Comparison of ENCODE assay signal across 22 cellular contexts in the genomic region with DNA sequence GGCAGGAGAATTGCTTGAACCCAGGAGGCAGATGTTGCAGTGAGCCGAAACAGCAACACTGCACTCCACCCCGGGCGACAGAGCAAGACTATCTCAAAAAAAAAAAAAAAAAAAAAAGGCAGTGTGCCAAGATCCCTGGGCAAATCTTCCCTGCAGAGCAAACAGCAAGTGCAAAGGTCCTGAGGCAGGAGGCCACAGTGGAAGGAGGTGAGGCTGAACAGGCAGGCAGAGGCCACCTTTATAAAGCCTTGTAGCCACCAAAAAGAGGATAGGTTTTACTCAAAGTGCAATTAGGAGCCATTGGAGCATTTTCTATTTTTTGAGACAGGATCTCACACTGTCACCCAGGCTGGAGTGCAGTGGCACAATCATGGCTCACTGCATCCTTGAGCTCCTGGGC. TPM values are rescaled to one million over a fixed set of nuclear protein-coding genes. Genes with fewer than 3 reads are reported as not detected.
DNase-seq lines count a peak whose midpoint lies in the region; ATAC-seq, FAIRE-seq and TF ChIP-seq lines count a peak whose summit lies in the region.
"Had no signal": no experiment of that assay in that cellular context is flagged by ENCODE, and none has a peak within 500 bp of the region (broad histone marks: within the 10 kb centered on the region; RNA-seq: fewer than 3 reads in every experiment).

No MANE protein-coding gene starts in this region.

- in situ Hi-C loops in K562 (cut with MboI): loop anchor here (10.0 kb wide), 1 partner anchor 784 kb away; no protein-coding TSS in a partner anchor

- H4K20me1 ChIP-seq in K562 (replicated peaks; ENCODE audit: control insufficient read depth, insufficient read depth, low read length): no peaks in the 10 kb centered on the region

- H2AFZ ChIP-seq in K562 (ENCODE audit: low read depth, low read length): no peak overlapping the region

- no peaks in the 10 kb centered on the region for H3K9me3 ChIP-seq in HEK293 (ENCODE audit: control insufficient read depth, insufficient read depth, low read depth, low read length)
- H3K9me3 ChIP-seq in K562 (replicated peaks; ENCODE audit: control insufficient read depth, insufficient read depth, low read depth, low read length): no peaks in the 10 kb centered on the region
- H3K9me3 ChIP-seq in naive thymus-derived CD4-positive, alpha-beta T cell (ENCODE audit: control insufficient read depth in 2 of 3, low read length in 3 of 3): no peaks in the 10 kb centered on the region

- H3K4me1 ChIP-seq in HEK293 (ENCODE audit: control insufficient read depth, insufficient read depth, low read length) (no peaks in the 10 kb centered on the region), K562 (replicated peaks in 1 of 2; ENCODE audit: control insufficient read depth in 2 of 2, insufficient read depth in 2 of 2, low read length in 2 of 2) (peaks cover 0 to 7% of the 10 kb centered on the region in 2 experiments; a peak in 2 of 5 replicates)
- H3K4me1 ChIP-seq in naive thymus-derived CD4-positive, alpha-beta T cell (ENCODE audit: control insufficient read depth in 2 of 2, insufficient read depth in 2 of 2, low read length in 2 of 2): no peaks in the 10 kb centered on the region

- CTCF ChIA-PET in HEK293 (lab: Yijun Ruan, JAX): no interaction called here
- CTCF ChIA-PET in K562 (lab: Yijun Ruan, JAX; ENCODE audit: low intra/inter-chr PET ratio): no interaction called here
- CTCF ChIA-PET in naive thymus-derived CD4-positive, alpha-beta T cell (lab: Charles Lee): interaction anchor here (1.0 kb wide), 1 partner anchor 275 kb away, joined by 4 read pairs; no protein-coding TSS in a partner anchor

- TF ChIP-seq CTCF in HEK293 (tag by site-specific recombination; IDR thresholded peaks at IDR 0.05) (no peak), K562 (IDR thresholded peaks at IDR 0.05 in 2 of 3, conservative IDR thresholded peaks at IDR 0.05 in 1 of 3; ENCODE audit: insufficient read depth in 2 of 3, low read depth in 1 of 3, low read length in 3 of 3) (no peak), natural killer cell (IDR thresholded peaks at IDR 0.05) (no peak)

- peaks cover 0 to 32% of the 10 kb centered on the region in 2 experiments; a peak in 1 of 3 replicates for H3K36me3 ChIP-seq in HEK293 (ENCODE audit: control insufficient read depth in 2 of 2, insufficient read depth in 1 of 2, low read length in 2 of 2)
- H3K36me3 ChIP-seq in K562 (ENCODE audit: control insufficient read depth, insufficient read depth, low read length): peaks cover 30% of the 10 kb centered on the region
- H3K36me3 ChIP-seq in naive thymus-derived CD4-positive, alpha-beta T cell (ENCODE audit: control insufficient read depth in 2 of 3, insufficient read depth in 3 of 3, low read length in 3 of 3): peaks cover 5 to 33% (median 17%) of the 10 kb centered on the region in 3 experiments

- peaks cover 15% of the 10 kb centered on the region for H3K4me1 Mint-ChIP-seq in activated naive CD4-positive, alpha-beta T cell treated with anti-CD3 and anti-CD28 coated beads, Interleukin-2, amount 50 U/mL, for 24 hours
- H3K4me1 Mint-ChIP-seq in naive thymus-derived CD4-positive, alpha-beta T cell: peaks cover 0 to 14% (median 8%) of the 10 kb centered on the region in 7 donors
- peaks cover 6% of the 10 kb centered on the region in 2 donors for H3K4me1 Mint-ChIP-seq in natural killer cell

- no peak overlapping the region for H3K9ac ChIP-seq in K562 (ENCODE audit: insufficient read depth in 1 of 2, low read depth in 2 of 2, low read length in 2 of 2)

- no peak overlapping the region for H3K4me3 ChIP-seq in HEK293 (ENCODE audit: low read depth, low read length)
- H3K4me3 ChIP-seq in K562: no peak overlapping the region
- no peak overlapping the region for H3K4me3 ChIP-seq in naive thymus-derived CD4-positive, alpha-beta T cell (ENCODE audit: low read length)
- H3K4me3 ChIP-seq: GM23338 had no signal

- peaks cover 14% of the 10 kb centered on the region for H3K36me3 Mint-ChIP-seq in activated naive CD4-positive, alpha-beta T cell treated with anti-CD3 and anti-CD28 coated beads, Interleukin-2, amount 50 U/mL, for 24 hours
- peaks cover 6 to 36% (median 29%) of the 10 kb centered on the region in 5 donors for H3K36me3 Mint-ChIP-seq in naive thymus-derived CD4-positive, alpha-beta T cell
- H3K36me3 Mint-ChIP-seq in natural killer cell: peaks cover 25% of the 10 kb centered on the region

- TF ChIP-seq POLR2A in K562 (conservative IDR thresholded peaks at IDR 0.05): no peak

- TF ChIP-seq RAD21 in K562 (CRISPR knock-in tag; conservative IDR thresholded peaks at IDR 0.05 in 1 of 2, IDR thresholded peaks at IDR 0.05 in 1 of 2): no peak

- no peaks in the 10 kb centered on the region for H3K27me3 ChIP-seq in K562 (ENCODE audit: control insufficient read depth in 2 of 2, insufficient read depth in 2 of 2, low read length in 2 of 2)
- H3K27me3 ChIP-seq in naive thymus-derived CD4-positive, alpha-beta T cell (ENCODE audit: control insufficient read depth in 2 of 2, insufficient read depth in 2 of 2, low read length in 2 of 2): no peaks in the 10 kb centered on the region

- TF ChIP-seq EP300 in K562 (IDR thresholded peaks at IDR 0.05; ENCODE audit: low read length): no peak

- H3K27ac ChIP-seq in HEK293 (ENCODE audit: extremely low read depth, low read depth, low read length) (no peak overlapping the region), K562 (ENCODE audit: extremely low read depth, low read depth, low read length) (no peak overlapping the region)
- H3K27ac ChIP-seq in naive thymus-derived CD4-positive, alpha-beta T cell (ENCODE audit: low read depth, low read length): no peak overlapping the region

- no peaks in the 10 kb centered on the region for H3K79me2 ChIP-seq in K562 (ENCODE audit: control insufficient read depth, insufficient read depth, low read length)

- no peak for DNase-seq in activated naive CD4-positive, alpha-beta T cell treated with Interleukin-2 at 50 U/mL for 16 hours
- DNase-seq in K562 (ENCODE audit: extremely low read depth in 1 of 4, low spot score in 3 of 4): no peak
- DNase-seq in naive thymus-derived CD4-positive, alpha-beta T cell: no peak
- DNase-seq in natural killer cell: no peak
- no peak for DNase-seq in stimulated activated CD4-positive, alpha-beta T cell treated with anti-CD3 and anti-CD28 coated beads, Interleukin-4, amount 100 ng/mL, for 1 hour
- DNase-seq: 8988T; C1 segment of cervical spinal cord; CD4-positive, CD25-positive, alpha-beta regulatory T cell; CD8-positive, alpha-beta memory T cell; COR-L47; HCEC 1CT; HFFc6 had no signal

- no peak overlapping the region for H3K4me3 Mint-ChIP-seq in activated naive CD4-positive, alpha-beta T cell treated with anti-CD3 and anti-CD28 coated beads, Interleukin-2, amount 50 U/mL, for 24 hours
- H3K4me3 Mint-ChIP-seq in naive thymus-derived CD4-positive, alpha-beta T cell: peak overlapping the region in 1 of 10 donors; percentile 32
- H3K4me3 Mint-ChIP-seq in natural killer cell: no peak overlapping the region
- H3K4me3 Mint-ChIP-seq: CD8-positive, alpha-beta memory T cell; GM23338; HFFc6 had no signal

- FAIRE-seq in K562 (lab: Jason Lieb, UNC): no peak
- FAIRE-seq: G401.6, GM12892, GM18507, H54, HTR-8/SVneo had no signal

- H3K27ac Mint-ChIP-seq in activated naive CD4-positive, alpha-beta T cell treated with anti-CD3 and anti-CD28 coated beads, Interleukin-2, amount 50 U/mL, for 24 hours: peak overlapping the region; percentile 31
- H3K27ac Mint-ChIP-seq in naive thymus-derived CD4-positive, alpha-beta T cell: peak overlapping the region in 5 of 9 donors; percentile 5 to 79 (median 28)
- no peak overlapping the region for H3K27ac Mint-ChIP-seq in natural killer cell
- H3K27ac Mint-ChIP-seq: GM23338, HFFc6 had no signal

- ATAC-seq in K562 (no peak), natural killer cell (no peak), HG02884 (IDR thresholded peaks at IDR 0.05; ENCODE audit: unreplicated experiment) (no peak)
- no peak for ATAC-seq in naive thymus-derived CD4-positive, alpha-beta T cell

- H3K27me3 Mint-ChIP-seq in activated naive CD4-positive, alpha-beta T cell treated with anti-CD3 and anti-CD28 coated beads, Interleukin-2, amount 50 U/mL, for 24 hours: no peaks in the 10 kb centered on the region
- H3K27me3 Mint-ChIP-seq in naive thymus-derived CD4-positive, alpha-beta T cell: no peaks in the 10 kb centered on the region
- no peaks in the 10 kb centered on the region for H3K27me3 Mint-ChIP-seq in natural killer cell (ENCODE audit: low read depth in 2 of 2)
- H3K27me3 Mint-ChIP-seq: CD4-positive, CD25-positive, alpha-beta regulatory T cell; IgD-negative memory B cell had no signal

- H3K9me3 Mint-ChIP-seq in activated naive CD4-positive, alpha-beta T cell treated with anti-CD3 and anti-CD28 coated beads, Interleukin-2, amount 50 U/mL, for 24 hours: no peaks in the 10 kb centered on the region
- peaks cover 0 to 8% (median 0%) of the 10 kb centered on the region in 11 donors for H3K9me3 Mint-ChIP-seq in naive thymus-derived CD4-positive, alpha-beta T cell
- H3K9me3 Mint-ChIP-seq in natural killer cell: no peaks in the 10 kb centered on the region
- H3K9me3 Mint-ChIP-seq: CD4-positive, CD25-positive, alpha-beta regulatory T cell; CD8-positive, alpha-beta memory T cell; GM23338; HFFc6; IgD-negative memory B cell had no signal

- H3K4me2 ChIP-seq in K562 (ENCODE audit: insufficient read depth, low read length): no peak overlapping the region
- H3K4me2 ChIP-seq: GM23338 had no signal

- POLR2A ChIA-PET in HEK293 (lab: Yijun Ruan, JAX) (no interaction called here), K562 (lab: Yijun Ruan, JAX) (no interaction called here)
- POLR2A ChIA-PET in naive thymus-derived CD4-positive, alpha-beta T cell (lab: Charles Lee): no interaction called here

- intact Hi-C loops in K562 (cut with micrococcal nuclease) (no loop called here), natural killer cell (cut with micrococcal nuclease) (no loop called here)
- intact Hi-C loops in naive thymus-derived CD4-positive, alpha-beta T cell (cut with micrococcal nuclease): no loop called here

- no CpG with 5 or more reads among the region's 3 CpGs for WGBS in K562 (ENCODE audit: insufficient coverage, low coverage, missing lambda C conversion rate)

- no peaks in the 10 kb centered on the region for H3K9me1 ChIP-seq in K562 (ENCODE audit: control insufficient read depth, insufficient read depth, low read length)

- BruUV-seq in K562 (replicated peaks; lab: Mats Ljungman, UMichigan): no TSS peak

RNA-seq across cellular contexts. Expression of gene TLR2, which starts 45.1 kb away (rescaled TPM):
- not detected in 2 replicates for total RNA-seq in K562 (2011; cell fraction: chromatin; rRNA removed; ENCODE audit: low replicate concordance)
- total RNA-seq in K562 (2011; cell fraction: nucleolus; rRNA removed): not detected in 2 replicates
- total RNA-seq in K562 (2011; cell fraction: nucleoplasm; rRNA removed): not detected in 2 replicates
- total RNA-seq in K562 (2014; rRNA removed) (not detected in 2 replicates), K562 (2014; rRNA removed; fragmentation: Illumina TruSeq; extraction: Trizol) (0.11 TPM in 1 of 2 replicates, not detected in the other), K562 (2015; rRNA removed; fragmentation: Illumina TruSeq; extraction: Trizol) (not detected in 2 replicates), K562 (2021) (0.09 and 0.22 TPM in 2 replicates), natural killer cell (10 to 100 TPM in 1 of 3 donors, 1 to 10 TPM in 2; 2.7 to 20.4 (median 6.3) TPM)
- polyA plus RNA-seq in K562 (2011; rRNA removed) (not detected in 2 replicates), K562 (2014; fragmentation: Illumina TruSeq; extraction: Trizol) (not detected in 2 replicates), K562 (2014; fragmentation: Nextera tagmentation; extraction: Ambion mirVana) (not detected), K562 (2014; rRNA removed) (0.23 TPM in 1 of 2 replicates, not detected in the other)
- not detected in 2 replicates for polyA plus RNA-seq in K562 (2011; cell fraction: cytosol; rRNA removed)
- 0.09 and 0.24 TPM in 2 replicates for polyA plus RNA-seq in K562 (2011; cell fraction: nucleus; rRNA removed)
- 0.07 TPM in 1 of 2 replicates, not detected in the other for polyA plus RNA-seq in K562 (2012)
- polyA minus RNA-seq in K562 (2011; rRNA and poly(A)+ RNA removed): 0.06 TPM in 1 of 2 replicates, not detected in the other
- polyA minus RNA-seq in K562 (2011; cell fraction: cytosol; rRNA and poly(A)+ RNA removed): not detected in 2 replicates
- not detected in 2 replicates for polyA minus RNA-seq in K562 (2011; cell fraction: nucleus; rRNA and poly(A)+ RNA removed)
- 10 to 100 TPM in 2 of 5 experiments, 1 to 10 TPM in 3; 3.3 to 84.2 (median 6.6) TPM for total RNA-seq in naive thymus-derived CD4-positive, alpha-beta T cell
- polyA plus RNA-seq in naive thymus-derived CD4-positive, alpha-beta T cell: 1 to 10 TPM; 1.0 to 1.2 TPM
- total RNA-seq: HFFc6 had no signal

Comparison
In these comparisons a context has a peak if more than half of its experiments do, and no peak if none do; other contexts are left out.
1. H3K27ac Mint-ChIP-seq: peak in activated naive CD4-positive, alpha-beta T cell treated with anti-CD3 and anti-CD28 coated beads, Interleukin-2, amount 50 U/mL, for 24 hours (single experiment) and naive thymus-derived CD4-positive, alpha-beta T cell (5 of 9); none in natural killer cell (0 of 2).